ENCODE assay signal across 8 cellular contexts in the genomic region with DNA sequence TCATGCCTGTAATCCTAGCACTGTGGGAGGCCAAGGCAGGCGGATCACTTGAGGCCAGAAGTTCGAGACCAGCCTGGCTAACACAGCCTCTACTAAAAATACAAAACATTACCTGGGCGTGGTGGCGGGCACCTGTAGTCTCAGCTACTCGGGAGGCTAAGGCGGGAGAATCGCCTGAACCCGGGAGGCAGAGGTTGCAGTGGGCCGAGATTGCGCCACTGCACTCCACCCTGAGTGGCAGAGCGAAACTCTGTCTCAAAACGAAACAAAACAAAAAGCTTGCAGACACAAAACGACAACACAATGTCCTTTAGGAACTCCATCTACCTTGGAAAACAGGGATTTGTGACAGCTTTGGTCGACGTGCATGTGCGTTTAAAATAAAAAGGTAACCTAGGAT. TPM values are rescaled to one million over a fixed set of nuclear protein-coding genes. Genes with fewer than 3 reads are reported as not detected.
DNase-seq lines count a peak whose midpoint lies in the region; ATAC-seq, FAIRE-seq and TF ChIP-seq lines count a peak whose summit lies in the region.

No MANE protein-coding gene starts in this region.

- TF ChIP-seq EP300 in HepG2 (IDR thresholded peaks at IDR 0.05; ENCODE audit: low read depth in 2 of 2, low read length in 2 of 2) (no peak), HepG2 (CRISPR knock-in tag; IDR thresholded peaks at IDR 0.05; ENCODE audit: borderline replicate concordance) (no peak)

- H3K27me3 ChIP-seq in HepG2 (ENCODE audit: control insufficient read depth in 1 of 2, insufficient read depth in 2 of 2, low read length in 2 of 2) = no peaks in the 10 kb centered on the region

- intact Hi-C loops in activated T-helper 2 cell treated with anti-CD3 and anti-CD28 coated beads, Interferon-gamma antibody, Interleukin-2, Interleukin-4, amounts not matched to agents 10 μg/mL and 5 μg/mL and 100 μg/mL, durations not matched to agents 14 hours and 24 hours and 36 hours (cut with micrococcal nuclease) = loop anchor here (5.0 kb wide), 2 partner anchors 152 to 248 kb away; a partner anchor contains a TSS
- intact Hi-C loops in HepG2 (cut with micrococcal nuclease; ENCODE audit: unreplicated experiment) = loop anchor here (5.0 kb wide), 1 partner anchor 63 kb away; a partner anchor contains a TSS

- H3K9me3 Mint-ChIP-seq in T-helper 1 cell treated with Interleukin-12 subunit alpha and Interleukin-12 subunit beta and Interleukin-4 antibody, amounts not matched to agents 30 μg/mL and 1 μg/mL, for 36 hours = no peaks in the 10 kb centered on the region
- H3K9me3 Mint-ChIP-seq in activated T-helper 2 cell treated with anti-CD3 and anti-CD28 coated beads, Interferon-gamma antibody, Interleukin-2, Interleukin-4, amounts not matched to agents 10 μg/mL and 5 μg/mL and 100 μg/mL, durations not matched to agents 14 hours and 24 hours and 36 hours = no peaks in the 10 kb centered on the region

- no peak for TF ChIP-seq CTCF in HepG2 (CRISPR knock-in tag; IDR thresholded peaks at IDR 0.05)

- no TSS peak for BruUV-seq in HepG2 (replicated peaks; lab: Mats Ljungman, UMichigan)

- peak overlapping the region; percentile 84 for H3K9ac ChIP-seq in HepG2 (ENCODE audit: insufficient read depth, low read depth, low read length)

- no peak for TF ChIP-seq POLR2A in HepG2 (IDR thresholded peaks at IDR 0.05; ENCODE audit: insufficient read depth in 1 of 2, low read depth in 2 of 2, low read length in 2 of 2)
- TF ChIP-seq POLR2A in GM12891 (IDR thresholded peaks at IDR 0.05; ENCODE audit: low read depth, low read length) = no peak

- peaks cover 6% of the 10 kb centered on the region; the same call in 1 of the 2 replicates for H4K20me1 ChIP-seq in HepG2 (ENCODE audit: insufficient read depth, low read length)

- DNase-seq in T-helper 1 cell = no peak
- DNase-seq in activated T-helper 2 cell treated with anti-CD3 and anti-CD28 coated beads, Interferon-gamma antibody, Interleukin-2, Interleukin-4, amounts not matched to agents 10 μg/mL and 5 μg/mL and 100 μg/mL, durations not matched to agents 14 hours and 24 hours and 36 hours (ENCODE audit: low spot score) = no peak
- DNase-seq in HepG2 (ENCODE audit: low spot score) = no peak
- no peak for DNase-seq in substantia nigra (lab: John Stamatoyannopoulos, UW)
- DNase-seq in GM03348 (ENCODE audit: low spot score) = no peak
- no peak for DNase-seq in GM12891 (ENCODE audit: insufficient read length, low spot score)

- peaks cover 6% of the 10 kb centered on the region for H3K79me2 ChIP-seq in HepG2 (ENCODE audit: insufficient read depth, low read length)

- peaks cover 38% of the 10 kb centered on the region for H3K4me1 ChIP-seq in HepG2 (ENCODE audit: insufficient read depth, low read length)

- H3K4me1 Mint-ChIP-seq in T-helper 1 cell treated with Interleukin-12 subunit alpha and Interleukin-12 subunit beta and Interleukin-4 antibody, amounts not matched to agents 30 μg/mL and 1 μg/mL, for 36 hours (ENCODE audit: low read depth) = peaks cover 24% of the 10 kb centered on the region
- peaks cover 23% of the 10 kb centered on the region for H3K4me1 Mint-ChIP-seq in activated T-helper 2 cell treated with anti-CD3 and anti-CD28 coated beads, Interferon-gamma antibody, Interleukin-2, Interleukin-4, amounts not matched to agents 10 μg/mL and 5 μg/mL and 100 μg/mL, durations not matched to agents 14 hours and 24 hours and 36 hours (ENCODE audit: low read depth)

- no peaks in the 10 kb centered on the region for H3K36me3 Mint-ChIP-seq in T-helper 1 cell treated with Interleukin-12 subunit alpha and Interleukin-12 subunit beta and Interleukin-4 antibody, amounts not matched to agents 30 μg/mL and 1 μg/mL, for 36 hours (ENCODE audit: low read depth)
- peaks cover 2% of the 10 kb centered on the region for H3K36me3 Mint-ChIP-seq in activated T-helper 2 cell treated with anti-CD3 and anti-CD28 coated beads, Interferon-gamma antibody, Interleukin-2, Interleukin-4, amounts not matched to agents 10 μg/mL and 5 μg/mL and 100 μg/mL, durations not matched to agents 14 hours and 24 hours and 36 hours (ENCODE audit: low read depth)

- H3K27ac Mint-ChIP-seq in T-helper 1 cell treated with Interleukin-12 subunit alpha and Interleukin-12 subunit beta and Interleukin-4 antibody, amounts not matched to agents 30 μg/mL and 1 μg/mL, for 36 hours = peak overlapping the region; percentile 90
- H3K27ac Mint-ChIP-seq in activated T-helper 2 cell treated with anti-CD3 and anti-CD28 coated beads, Interferon-gamma antibody, Interleukin-2, Interleukin-4, amounts not matched to agents 10 μg/mL and 5 μg/mL and 100 μg/mL, durations not matched to agents 14 hours and 24 hours and 36 hours = peak overlapping the region; percentile 93

- no peaks in the 10 kb centered on the region for H3K27me3 Mint-ChIP-seq in T-helper 1 cell treated with Interleukin-12 subunit alpha and Interleukin-12 subunit beta and Interleukin-4 antibody, amounts not matched to agents 30 μg/mL and 1 μg/mL, for 36 hours (ENCODE audit: low read depth)
- no peaks in the 10 kb centered on the region for H3K27me3 Mint-ChIP-seq in activated T-helper 2 cell treated with anti-CD3 and anti-CD28 coated beads, Interferon-gamma antibody, Interleukin-2, Interleukin-4, amounts not matched to agents 10 μg/mL and 5 μg/mL and 100 μg/mL, durations not matched to agents 14 hours and 24 hours and 36 hours (ENCODE audit: low read depth)

- peak overlapping the region; percentile 87 for H3K4me3 Mint-ChIP-seq in T-helper 1 cell treated with Interleukin-12 subunit alpha and Interleukin-12 subunit beta and Interleukin-4 antibody, amounts not matched to agents 30 μg/mL and 1 μg/mL, for 36 hours
- H3K4me3 Mint-ChIP-seq in activated T-helper 2 cell treated with anti-CD3 and anti-CD28 coated beads, Interferon-gamma antibody, Interleukin-2, Interleukin-4, amounts not matched to agents 10 μg/mL and 5 μg/mL and 100 μg/mL, durations not matched to agents 14 hours and 24 hours and 36 hours (ENCODE audit: low read depth) = peak overlapping the region; percentile 91

- in situ Hi-C loops in HepG2 (cut with HindIII; ENCODE audit: extremely low pct_ligation_motif_present, low pct_unique_long_range_greater_than_20kb) = no loop called here

- no peaks in the 10 kb centered on the region for H3K36me3 ChIP-seq in HepG2 (replicated peaks in 1 of 2; ENCODE audit: control insufficient read depth in 1 of 2, insufficient read depth in 2 of 2, low read length in 2 of 2)

- no peak for ATAC-seq in HepG2
- no peak for ATAC-seq in GM19463 (IDR thresholded peaks at IDR 0.05; ENCODE audit: unreplicated experiment)

- FAIRE-seq in HepG2 (lab: Jason Lieb, UNC) (no peak), GM12891 (lab: Jason Lieb, UNC) (no peak)

- H3K27ac ChIP-seq in HepG2 (ENCODE audit: extremely low read length, insufficient read depth, low read length) (peak overlapping the region; percentile 94), substantia nigra (ENCODE audit: low read depth, low read length, poor library complexity, severe bottlenecking) (peak overlapping the region; percentile 98)

- H2AFZ ChIP-seq in HepG2 (ENCODE audit: low read length) = peak overlapping the region; percentile 96

- WGBS in HepG2 (ENCODE audit: low lambda C conversion rate) = 53% methylated on average over 16 of the region's 16 CpGs

- POLR2A ChIA-PET in HepG2 (lab: Yijun Ruan, JAX) = interaction anchor here (1.4 kb wide), 1 partner anchor 63 kb away, joined by 8 read pairs; a partner anchor contains a TSS

- no peak for TF ChIP-seq RAD21 in HepG2 (CRISPR knock-in tag; IDR thresholded peaks at IDR 0.05)

- no peaks in the 10 kb centered on the region for H3K9me3 ChIP-seq in HepG2 (ENCODE audit: low read length)

- CTCF ChIA-PET in HepG2 (lab: Yijun Ruan, JAX; ENCODE audit: low intra/inter-chr PET ratio, low total read pairs) = no interaction called here

- H3K4me2 ChIP-seq in HepG2 (ENCODE audit: low read depth, low read length) = peak overlapping the region; percentile 74

- peak overlapping the region; percentile 83 to 99 (median 95); a peak in 5 of 6 replicates for H3K4me3 ChIP-seq in HepG2 (replicated peaks in 1 of 3; ENCODE audit: insufficient read depth in 1 of 3, low read depth in 2 of 3, low read length in 3 of 3)

TF ChIP-seq in HepG2, 621 proteins besides CTCF, POLR2A, EP300 and RAD21 (continues in another document):
- TF ChIP-seq ZNF777 (CRISPR knock-in tag; IDR thresholded peaks at IDR 0.05) (no peak; the same call in 1 of the 2 replicates), ZNF572 (CRISPR knock-in tag; IDR thresholded peaks at IDR 0.05) (no peak), ZNF124 (CRISPR knock-in tag; IDR thresholded peaks at IDR 0.05) (no peak)

TF ChIP-seq in GM12891, 5 proteins besides CTCF, POLR2A, EP300 and RAD21 (continues in another document):
- TF ChIP-seq POLR2AphosphoS5 (IDR thresholded peaks at IDR 0.05; ENCODE audit: low read depth, low read length) (no peak), TAF1 (IDR thresholded peaks at IDR 0.05; ENCODE audit: low read depth, low read length) (no peak)

RNA-seq across cellular contexts. Expression of a gene that starts 0.7 kb away (rescaled TPM):
- total RNA-seq in activated T-helper 2 cell treated with anti-CD3 and anti-CD28 coated beads, Interferon-gamma antibody, Interleukin-2, Interleukin-4, amounts not matched to agents 10 μg/mL and 5 μg/mL and 100 μg/mL, durations not matched to agents 14 hours and 24 hours and 36 hours = 8.7 and 10.5 TPM in 2 replicates
- 6.9 and 9.7 TPM in 2 replicates for total RNA-seq in HepG2 (2016; rRNA removed; fragmentation: Illumina TruSeq; extraction: Trizol)
- total RNA-seq in HepG2 (2016; cell fraction: cytosol; rRNA removed; fragmentation: Illumina TruSeq; extraction: Trizol; ENCODE audit: low read depth) = 11.6 and 15.1 TPM in 2 replicates
- total RNA-seq in HepG2 (2016; cell fraction: insoluble cytoplasmic fraction; rRNA removed; fragmentation: Illumina TruSeq; extraction: Trizol) = 8.5 and 8.6 TPM in 2 replicates
- 9.2 and 10.3 TPM in 2 replicates for total RNA-seq in HepG2 (2016; cell fraction: membrane; rRNA removed; fragmentation: Illumina TruSeq; extraction: Trizol)
- total RNA-seq in HepG2 (2016; cell fraction: nucleus; rRNA removed; fragmentation: Illumina TruSeq; extraction: Trizol) = 5.4 and 6.2 TPM in 2 replicates
- 10.6 and 15.7 TPM in 2 replicates for polyA plus RNA-seq in HepG2 (2011; rRNA removed)
- polyA plus RNA-seq in HepG2 (2011; cell fraction: cytosol; rRNA removed) = 8.3 and 9.8 TPM in 2 replicates
- polyA plus RNA-seq in HepG2 (2011; cell fraction: nucleus; rRNA removed) = 9.9 and 12.1 TPM in 2 replicates
- 13.0 and 13.1 TPM in 2 replicates for polyA plus RNA-seq in HepG2 (2012)
- polyA plus RNA-seq in HepG2 (2016; cell fraction: cytosol; fragmentation: Illumina TruSeq; extraction: Trizol; ENCODE audit: low read depth) = 0.10 and 0.40 TPM in 2 replicates
- 2.8 and 3.4 TPM in 2 replicates for polyA plus RNA-seq in HepG2 (2016; cell fraction: insoluble cytoplasmic fraction; fragmentation: Illumina TruSeq; extraction: Trizol; ENCODE audit: low read depth)
- 0.24 and 0.30 TPM in 2 replicates for polyA plus RNA-seq in HepG2 (2016; cell fraction: membrane; fragmentation: Illumina TruSeq; extraction: Trizol; ENCODE audit: low read depth)
- 3.4 and 3.9 TPM in 2 replicates for polyA plus RNA-seq in HepG2 (2016; cell fraction: nucleus; fragmentation: Illumina TruSeq; extraction: Trizol; ENCODE audit: insufficient read depth, low read depth)
- polyA minus RNA-seq in HepG2 (2011; rRNA and poly(A)+ RNA removed; ENCODE audit: low replicate concordance) = 23.4 and 23.9 TPM in 2 replicates
- polyA minus RNA-seq in HepG2 (2011; cell fraction: cytosol; rRNA and poly(A)+ RNA removed) = 43.8 and 44.7 TPM in 2 replicates
- 41.3 and 48.2 TPM in 2 replicates for polyA minus RNA-seq in HepG2 (2011; cell fraction: nucleus; rRNA and poly(A)+ RNA removed)
- polyA plus RNA-seq in GM12891 (2012; ENCODE audit: low read depth, missing spikeins) = 2.8 TPM
